8 cellular contexts compared by ENCODE assay signal in the genomic region with DNA sequence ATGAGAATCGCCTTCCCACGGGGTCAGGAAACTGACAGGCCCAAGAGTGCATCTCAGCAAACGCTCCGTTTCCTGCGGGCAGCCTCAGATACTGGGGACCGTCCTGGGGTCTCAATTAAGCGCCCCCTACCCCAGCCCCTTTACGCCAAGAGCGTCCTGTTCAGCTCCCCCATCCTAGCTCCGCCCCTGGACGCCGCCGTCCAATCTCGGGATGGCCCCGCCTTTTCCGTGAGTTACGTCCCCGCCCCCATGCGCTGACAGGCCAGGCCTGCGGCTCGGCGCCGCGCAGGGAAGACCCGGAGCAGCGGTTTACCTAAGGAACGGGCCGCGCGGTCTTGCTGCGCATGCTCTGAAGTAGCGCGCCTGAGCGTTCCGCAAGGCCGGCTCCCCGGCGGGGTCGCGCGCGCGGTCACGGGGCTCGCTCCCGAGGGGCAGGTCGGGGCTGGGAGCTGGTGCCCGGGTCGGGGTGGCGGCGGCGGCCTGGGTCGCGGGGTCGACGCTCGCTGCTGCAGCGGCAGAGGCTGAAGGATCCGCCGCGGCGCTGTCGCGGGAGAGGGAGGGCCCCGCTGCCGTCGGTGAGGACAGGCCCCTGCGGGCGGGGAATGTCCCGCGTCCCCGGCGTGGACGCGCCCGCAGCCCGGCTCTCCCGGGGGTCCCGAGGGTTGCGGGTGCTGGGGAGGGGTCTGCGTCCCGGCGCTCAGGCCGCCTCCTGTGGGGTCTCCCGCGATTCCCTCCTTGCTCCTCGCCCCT. TPM values are rescaled to one million over a fixed set of nuclear protein-coding genes. Genes with fewer than 3 reads are reported as not detected.
A peak's percentile ranks its signal among the peaks of the same experiment; 100 is the strongest.
DNase-seq lines count a peak whose midpoint lies in the region; ATAC-seq and TF ChIP-seq lines count a peak whose summit lies in the region.

A gene with protein sequence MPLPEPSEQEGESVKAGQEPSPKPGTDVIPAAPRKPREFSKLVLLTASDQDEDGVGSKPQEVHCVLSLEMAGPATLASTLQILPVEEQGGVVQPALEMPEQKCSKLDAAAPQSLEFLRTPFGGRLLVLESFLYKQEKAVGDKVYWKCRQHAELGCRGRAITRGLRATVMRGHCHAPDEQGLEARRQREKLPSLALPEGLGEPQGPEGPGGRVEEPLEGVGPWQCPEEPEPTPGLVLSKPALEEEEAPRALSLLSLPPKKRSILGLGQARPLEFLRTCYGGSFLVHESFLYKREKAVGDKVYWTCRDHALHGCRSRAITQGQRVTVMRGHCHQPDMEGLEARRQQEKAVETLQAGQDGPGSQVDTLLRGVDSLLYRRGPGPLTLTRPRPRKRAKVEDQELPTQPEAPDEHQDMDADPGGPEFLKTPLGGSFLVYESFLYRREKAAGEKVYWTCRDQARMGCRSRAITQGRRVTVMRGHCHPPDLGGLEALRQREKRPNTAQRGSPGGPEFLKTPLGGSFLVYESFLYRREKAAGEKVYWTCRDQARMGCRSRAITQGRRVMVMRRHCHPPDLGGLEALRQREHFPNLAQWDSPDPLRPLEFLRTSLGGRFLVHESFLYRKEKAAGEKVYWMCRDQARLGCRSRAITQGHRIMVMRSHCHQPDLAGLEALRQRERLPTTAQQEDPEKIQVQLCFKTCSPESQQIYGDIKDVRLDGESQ (plus strand): TSS at position 352 of the 750 bp plus-strand sequence. CDS start 17,755 bp downstream, outside the sequence.

- H3K4me1 Mint-ChIP-seq in T-helper 17 cell (peaks cover 20% of the 10 kb centered on the region), progenitor cell of endocrine pancreas (ENCODE audit: low read depth) (peaks cover 4% of the 10 kb centered on the region)

- peaks cover 22% of the 10 kb centered on the region for H3K36me3 ChIP-seq in upper lobe of right lung

- ATAC-seq in GM18502 (IDR thresholded peaks at IDR 0.05; ENCODE audit: poor library complexity, unreplicated experiment) (peak; percentile 87), HG02943 (IDR thresholded peaks at IDR 0.05; ENCODE audit: low read depth, unreplicated experiment) (peak; percentile 91), T-helper 17 cell (peak; percentile 97), left cardiac atrium (peak; percentile 98), upper lobe of right lung (peak; percentile 99)

- H3K4me3 Mint-ChIP-seq in T-helper 17 cell (peak within 1 kb of the TSS; percentile 93), progenitor cell of endocrine pancreas (ENCODE audit: low read depth) (peak within 1 kb of the TSS; percentile 83)

- no peak for TF ChIP-seq CTCF in progenitor cell of endocrine pancreas (IDR thresholded peaks at IDR 0.05; ENCODE audit: unreplicated experiment)
- no peak for TF ChIP-seq CTCF in upper lobe of right lung (IDR thresholded peaks at IDR 0.05)

- H3K4me1 ChIP-seq in upper lobe of right lung = peaks cover 11% of the 10 kb centered on the region

- no peaks in the 10 kb centered on the region for H3K9me3 Mint-ChIP-seq in progenitor cell of endocrine pancreas (ENCODE audit: low read depth)

- H3K27ac ChIP-seq in upper lobe of right lung = peak within 1 kb of the TSS; percentile 85

- H3K4me3 ChIP-seq in upper lobe of right lung = peak within 1 kb of the TSS; percentile 69

- intact Hi-C loops in left cardiac atrium (cut with DNase I) (no loop called here), upper lobe of right lung (cut with DNase I) (no loop called here)

- H3K27ac Mint-ChIP-seq in T-helper 17 cell (peak within 1 kb of the TSS; percentile 89), progenitor cell of endocrine pancreas (peak within 1 kb of the TSS; percentile 89)

- no peaks in the 10 kb centered on the region for H3K27me3 Mint-ChIP-seq in T-helper 17 cell
- H3K27me3 Mint-ChIP-seq in progenitor cell of endocrine pancreas = peaks cover 17% of the 10 kb centered on the region

- H3K9me3 ChIP-seq in T-helper 17 cell (ENCODE audit: control insufficient read depth, low read length, poor library complexity, severe bottlenecking) = no peaks in the 10 kb centered on the region
- H3K9me3 ChIP-seq in upper lobe of right lung = no peaks in the 10 kb centered on the region

- DNase-seq in NCI-H187 (lab: John Stamatoyannopoulos, UW) (peak; percentile 99 to 100), T-helper 17 cell (peak; percentile 95 to 97 (median 97)), amygdala (lab: John Stamatoyannopoulos, UW) (peak; percentile 58 to 99 (median 95)), left cardiac atrium (peak; percentile 99), progenitor cell of endocrine pancreas (ENCODE audit: low spot score, unreplicated experiment) (peak; percentile 97), upper lobe of right lung (peak; percentile 100)

- H3K36me3 Mint-ChIP-seq in T-helper 17 cell (ENCODE audit: low read depth) (no peaks in the 10 kb centered on the region), progenitor cell of endocrine pancreas (ENCODE audit: insufficient read depth) (no peaks in the 10 kb centered on the region)

- no peaks in the 10 kb centered on the region for H3K27me3 ChIP-seq in upper lobe of right lung

RNA-seq across cellular contexts. Expression of the gene that starts here (rescaled TPM):
- 10 to 100 TPM; 41.4 to 97.1 TPM for total RNA-seq in T-helper 17 cell
- 10 to 100 TPM; 31.4 to 35.1 TPM for total RNA-seq in left cardiac atrium
- total RNA-seq in progenitor cell of endocrine pancreas = 19.5 and 20.7 TPM in 2 replicates
- total RNA-seq in upper lobe of right lung = 41.3 TPM

Comparison
In these comparisons a context has a peak if more than half of its experiments do, and no peak if none do; other contexts are left out.
1. Peak in every context shown above with its lines: DNase-seq, ATAC-seq, H3K4me3 ChIP-seq and H3K27ac ChIP-seq.